In genomic region chr16:1958143-1958491, GRCh38 we compare ENCODE assay signal across 14 cellular contexts. TPM values are rescaled to one million over a fixed set of nuclear protein-coding genes. Genes with fewer than 3 reads are reported as not detected.
"Had no signal": no experiment of that assay in that cellular context is flagged by ENCODE, and none has a peak within 500 bp of the region (broad histone marks: within the 10 kb centered on the region; RNA-seq: fewer than 3 reads in every experiment).

No MANE protein-coding gene starts in this region.

RNA-seq across cellular contexts. Expression of gene RPL3L, which starts 3.6 kb away (rescaled TPM):
- total RNA-seq: activated B cell treated with CpG ODN at 0.5 μM for 24 hours; activated CD4-positive, alpha-beta memory T cell treated with anti-CD3 and anti-CD28 coated beads for 36 hours; activated CD8-positive, alpha-beta T cell treated with anti-CD3 and anti-CD28 coated beads for 36 hours; activated naive CD4-positive, alpha-beta T cell treated with anti-CD3 and anti-CD28 coated beads for 36 hours; activated naive CD4-positive, alpha-beta T cell treated with anti-CD3 and anti-CD28 coated beads, Interleukin-2, amount 50 U/mL, for 72 hours; activated naive CD8-positive, alpha-beta T cell treated with anti-CD3 and anti-CD28 coated beads for 36 hours; activated T-cell treated with anti-CD3 and anti-CD28 coated beads, Interleukin-2, amount 50 U/mL, for 4 hours; aorta; astrocyte; breast epithelium had no signal
- polyA plus RNA-seq: aorta had no signal

RNA-seq across cellular contexts. Expression of gene RNF151, which starts 8.5 kb away (rescaled TPM):
- total RNA-seq: activated B cell treated with CpG ODN at 0.5 μM for 24 hours; activated CD4-positive, alpha-beta memory T cell treated with anti-CD3 and anti-CD28 coated beads for 36 hours; activated CD4-positive, alpha-beta T cell treated with anti-CD3 and anti-CD28 coated beads, Interleukin-2, amount 10 ng/mL, durations not matched to agents 24 days and 14 days; activated CD8-positive, alpha-beta memory T cell treated with anti-CD3 and anti-CD28 coated beads for 36 hours; activated CD8-positive, alpha-beta T cell treated with anti-CD3 and anti-CD28 coated beads for 36 hours; activated naive CD4-positive, alpha-beta T cell treated with anti-CD3 and anti-CD28 coated beads for 36 hours; activated naive CD8-positive, alpha-beta T cell treated with anti-CD3 and anti-CD28 coated beads for 36 hours; aorta; astrocyte; body of pancreas; cardiac septum had no signal
- polyA plus RNA-seq: aorta had no signal
